ENCODE assay signal across 1 cellular context in genomic region chr9:114384836-114385411, GRCh38.
TF ChIP-seq lines count a peak whose summit lies in the region.

No MANE protein-coding gene starts in this region.

TF ChIP-seq in SK-N-SH, 30 proteins besides CTCF, POLR2A, EP300 and RAD21 (continued from another document):
- TF ChIP-seq, protein P1, sequence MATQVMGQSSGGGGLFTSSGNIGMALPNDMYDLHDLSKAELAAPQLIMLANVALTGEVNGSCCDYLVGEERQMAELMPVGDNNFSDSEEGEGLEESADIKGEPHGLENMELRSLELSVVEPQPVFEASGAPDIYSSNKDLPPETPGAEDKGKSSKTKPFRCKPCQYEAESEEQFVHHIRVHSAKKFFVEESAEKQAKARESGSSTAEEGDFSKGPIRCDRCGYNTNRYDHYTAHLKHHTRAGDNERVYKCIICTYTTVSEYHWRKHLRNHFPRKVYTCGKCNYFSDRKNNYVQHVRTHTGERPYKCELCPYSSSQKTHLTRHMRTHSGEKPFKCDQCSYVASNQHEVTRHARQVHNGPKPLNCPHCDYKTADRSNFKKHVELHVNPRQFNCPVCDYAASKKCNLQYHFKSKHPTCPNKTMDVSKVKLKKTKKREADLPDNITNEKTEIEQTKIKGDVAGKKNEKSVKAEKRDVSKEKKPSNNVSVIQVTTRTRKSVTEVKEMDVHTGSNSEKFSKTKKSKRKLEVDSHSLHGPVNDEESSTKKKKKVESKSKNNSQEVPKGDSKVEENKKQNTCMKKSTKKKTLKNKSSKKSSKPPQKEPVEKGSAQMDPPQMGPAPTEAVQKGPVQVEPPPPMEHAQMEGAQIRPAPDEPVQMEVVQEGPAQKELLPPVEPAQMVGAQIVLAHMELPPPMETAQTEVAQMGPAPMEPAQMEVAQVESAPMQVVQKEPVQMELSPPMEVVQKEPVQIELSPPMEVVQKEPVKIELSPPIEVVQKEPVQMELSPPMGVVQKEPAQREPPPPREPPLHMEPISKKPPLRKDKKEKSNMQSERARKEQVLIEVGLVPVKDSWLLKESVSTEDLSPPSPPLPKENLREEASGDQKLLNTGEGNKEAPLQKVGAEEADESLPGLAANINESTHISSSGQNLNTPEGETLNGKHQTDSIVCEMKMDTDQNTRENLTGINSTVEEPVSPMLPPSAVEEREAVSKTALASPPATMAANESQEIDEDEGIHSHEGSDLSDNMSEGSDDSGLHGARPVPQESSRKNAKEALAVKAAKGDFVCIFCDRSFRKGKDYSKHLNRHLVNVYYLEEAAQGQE (IDR thresholded peaks at IDR 0.05; ENCODE audit: low read depth, low read length) = no peak
- TF ChIP-seq RCOR1 (IDR thresholded peaks at IDR 0.05; ENCODE audit: low read length) (no peak), FOXM1 (IDR thresholded peaks at IDR 0.05; ENCODE audit: low read depth) (no peak), JUND (IDR thresholded peaks at IDR 0.05) (no peak), NRF1 (IDR thresholded peaks at IDR 0.05; ENCODE audit: low read depth, low read length) (no peak), TAF1 (IDR thresholded peaks at IDR 0.05; ENCODE audit: borderline replicate concordance, low read depth, low read length) (no peak), GABPA (IDR thresholded peaks at IDR 0.05; ENCODE audit: low read depth) (no peak), USF2 (IDR thresholded peaks at IDR 0.05; ENCODE audit: borderline replicate concordance, low read depth, low read length) (no peak), SIN3A (IDR thresholded peaks at IDR 0.05; ENCODE audit: borderline replicate concordance, low read depth, low read length) (no peak), EZH2phosphoT487 (IDR thresholded peaks at IDR 0.05; ENCODE audit: borderline replicate concordance, low read depth) (no peak)
- TF ChIP-seq, protein P2, sequence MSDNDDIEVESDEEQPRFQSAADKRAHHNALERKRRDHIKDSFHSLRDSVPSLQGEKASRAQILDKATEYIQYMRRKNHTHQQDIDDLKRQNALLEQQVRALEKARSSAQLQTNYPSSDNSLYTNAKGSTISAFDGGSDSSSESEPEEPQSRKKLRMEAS (IDR thresholded peaks at IDR 0.05; ENCODE audit: low read depth) = no peak
TF ChIP-seq in SK-N-SH: peak in this region for 0.
